ENCODE assay signal across 8 cellular contexts in genomic region chr20:25248501-25249172, GRCh38. TPM values are rescaled to one million over a fixed set of nuclear protein-coding genes. Genes with fewer than 3 reads are reported as not detected.
DNase-seq lines count a peak whose midpoint lies in the region; ATAC-seq and TF ChIP-seq lines count a peak whose summit lies in the region.

No MANE protein-coding gene starts in this region.

- H3K4me3 Mint-ChIP-seq in activated naive CD4-positive, alpha-beta T cell treated with anti-CD3 and anti-CD28 coated beads for 36 hours = peak overlapping the region; percentile 84
- peak overlapping the region; percentile 93 for H3K4me3 Mint-ChIP-seq in MCF 10A (ENCODE audit: unreplicated experiment)

- H3K9ac ChIP-seq in iPS-20b (ENCODE audit: low read depth, low read length) = peak overlapping the region; percentile 86

- no peak for DNase-seq in activated naive CD4-positive, alpha-beta T cell treated with anti-CD3 and anti-CD28 coated beads for 36 hours
- DNase-seq in activated naive CD4-positive, alpha-beta T cell (lab: John Stamatoyannopoulos, UW) = no peak
- DNase-seq in NCI-H526 treated with DMSO at 0.1 percent for 48 hours (lab: John Stamatoyannopoulos, UW) (peak; percentile 20), MCF 10A (ENCODE audit: unreplicated experiment) (no peak), skeletal muscle cell (ENCODE audit: low read depth) (no peak), NCI-H2107 treated with DMSO at 0.1 percent for 48 hours (lab: John Stamatoyannopoulos, UW; ENCODE audit: unreplicated experiment) (no peak)

- BruUV-seq in MCF 10A (replicated peaks; lab: Mats Ljungman, UMichigan) = no TSS peak

- POLR2A ChIA-PET in MCF 10A (lab: Yijun Ruan, JAX) = interaction anchor here (0.8 to 15.4 kb wide), 27 partner anchors 8 to 1829 kb away, joined by 3 to 517 read pairs (median 9); partner anchors contain the start of genes ABHD12, APMAP, ENTPD6 and GINS1

- H3K27me3 ChIP-seq in iPS-20b (ENCODE audit: insufficient read depth, low read length) = peaks cover 17% of the 10 kb centered on the region

- intact Hi-C loops in activated naive CD4-positive, alpha-beta T cell treated with anti-CD3 and anti-CD28 coated beads for 36 hours (cut with micrococcal nuclease) = loop anchor here (1.0 to 5.0 kb wide), 4 partner anchors 49 to 449 kb away; partner anchors contain the start of genes APMAP, GINS1 and ZNF337
- intact Hi-C loops in MCF 10A (cut with micrococcal nuclease) = loop anchor here (10.0 kb wide), 1 partner anchor 184 kb away; no protein-coding TSS in a partner anchor

- peak; percentile 28 for ATAC-seq in HG02759 (IDR thresholded peaks at IDR 0.05; ENCODE audit: unreplicated experiment)

- peaks cover 60% of the 10 kb centered on the region for H3K4me1 Mint-ChIP-seq in activated naive CD4-positive, alpha-beta T cell treated with anti-CD3 and anti-CD28 coated beads for 36 hours (ENCODE audit: low read depth)
- H3K4me1 Mint-ChIP-seq in MCF 10A (ENCODE audit: insufficient read depth, unreplicated experiment) = peaks cover 36% of the 10 kb centered on the region

- H3K4me1 ChIP-seq in iPS-20b (ENCODE audit: insufficient read depth, low read length) = peaks cover 5% of the 10 kb centered on the region; the same call in 1 of the 2 replicates

- peaks cover 2% of the 10 kb centered on the region for H3K9me3 Mint-ChIP-seq in activated naive CD4-positive, alpha-beta T cell treated with anti-CD3 and anti-CD28 coated beads for 36 hours
- no peaks in the 10 kb centered on the region for H3K9me3 Mint-ChIP-seq in MCF 10A (ENCODE audit: unreplicated experiment)

- TF ChIP-seq CTCF in MCF 10A (IDR thresholded peaks at IDR 0.05; ENCODE audit: unreplicated experiment) = no peak

- H3K36me3 Mint-ChIP-seq in activated naive CD4-positive, alpha-beta T cell treated with anti-CD3 and anti-CD28 coated beads for 36 hours (ENCODE audit: low read depth) = peaks cover 1% of the 10 kb centered on the region
- H3K36me3 Mint-ChIP-seq in MCF 10A (ENCODE audit: insufficient read depth, unreplicated experiment) = peaks cover 40% of the 10 kb centered on the region

- H3K27me3 Mint-ChIP-seq in activated naive CD4-positive, alpha-beta T cell treated with anti-CD3 and anti-CD28 coated beads for 36 hours (ENCODE audit: low read depth) = peaks cover 7% of the 10 kb centered on the region
- H3K27me3 Mint-ChIP-seq in MCF 10A (ENCODE audit: insufficient read depth, unreplicated experiment) = no peaks in the 10 kb centered on the region

- peaks cover 8% of the 10 kb centered on the region; the same call in 1 of the 2 replicates for H3K36me3 ChIP-seq in iPS-20b (ENCODE audit: insufficient read depth, low read depth, low read length)

- H3K27ac Mint-ChIP-seq in activated naive CD4-positive, alpha-beta T cell treated with anti-CD3 and anti-CD28 coated beads for 36 hours = peak overlapping the region; percentile 68
- peak overlapping the region; percentile 77 for H3K27ac Mint-ChIP-seq in MCF 10A (ENCODE audit: low read depth, unreplicated experiment)

- no peaks in the 10 kb centered on the region for H3K9me3 ChIP-seq in iPS-20b (ENCODE audit: insufficient read depth, low read depth, low read length)

- peak overlapping the region; percentile 52 for H3K27ac ChIP-seq in iPS-20b (ENCODE audit: low read length)

- H3K4me3 ChIP-seq in iPS-20b (ENCODE audit: low read length) (peak overlapping the region; percentile 95), skeletal muscle cell (ENCODE audit: low read depth, low read length) (peak overlapping the region; percentile 75)

- CTCF ChIA-PET in activated naive CD4-positive, alpha-beta T cell treated with anti-CD3 and anti-CD28 coated beads for 36 hours (lab: Charles Lee) = interaction anchor here (1.0 to 1.9 kb wide), 3 partner anchors 28 to 255 kb away, joined by 3 to 6 read pairs (median 3); no protein-coding TSS in a partner anchor
- CTCF ChIA-PET in MCF 10A (lab: Yijun Ruan, JAX) = interaction anchor here (0.6 to 6.5 kb wide), 15 partner anchors 10 to 254 kb away, joined by 3 to 92 read pairs (median 4); no protein-coding TSS in a partner anchor

RNA-seq across cellular contexts. Expression of gene PYGB, which starts 0.8 kb away (rescaled TPM):
- 10 to 100 TPM; 19.6 to 20.0 TPM for total RNA-seq in activated naive CD4-positive, alpha-beta T cell treated with anti-CD3 and anti-CD28 coated beads for 36 hours
- total RNA-seq in MCF 10A (2022) = 375 and 435 TPM in 2 replicates

RNA-seq across cellular contexts. Expression of gene ENTPD6, which starts 53.1 kb away (rescaled TPM):
- total RNA-seq in activated naive CD4-positive, alpha-beta T cell treated with anti-CD3 and anti-CD28 coated beads for 36 hours = 10 to 100 TPM; 63.6 to 66.6 TPM
- total RNA-seq in MCF 10A (2022) = 98.0 and 99.5 TPM in 2 replicates

Comparison
In these comparisons a context has a peak if more than half of its experiments do, and no peak if none do; other contexts are left out.
1. RNA of gene PYGB, which starts 0.8 kb away (total RNA-seq): 375 to 435 TPM in MCF 10A; 19.6 to 20.0 TPM in activated naive CD4-positive, alpha-beta T cell treated with anti-CD3 and anti-CD28 coated beads for 36 hours; every median in the first group is over 10 times any median in the second.